13 cellular contexts compared by ENCODE assay signal in the genomic region with DNA sequence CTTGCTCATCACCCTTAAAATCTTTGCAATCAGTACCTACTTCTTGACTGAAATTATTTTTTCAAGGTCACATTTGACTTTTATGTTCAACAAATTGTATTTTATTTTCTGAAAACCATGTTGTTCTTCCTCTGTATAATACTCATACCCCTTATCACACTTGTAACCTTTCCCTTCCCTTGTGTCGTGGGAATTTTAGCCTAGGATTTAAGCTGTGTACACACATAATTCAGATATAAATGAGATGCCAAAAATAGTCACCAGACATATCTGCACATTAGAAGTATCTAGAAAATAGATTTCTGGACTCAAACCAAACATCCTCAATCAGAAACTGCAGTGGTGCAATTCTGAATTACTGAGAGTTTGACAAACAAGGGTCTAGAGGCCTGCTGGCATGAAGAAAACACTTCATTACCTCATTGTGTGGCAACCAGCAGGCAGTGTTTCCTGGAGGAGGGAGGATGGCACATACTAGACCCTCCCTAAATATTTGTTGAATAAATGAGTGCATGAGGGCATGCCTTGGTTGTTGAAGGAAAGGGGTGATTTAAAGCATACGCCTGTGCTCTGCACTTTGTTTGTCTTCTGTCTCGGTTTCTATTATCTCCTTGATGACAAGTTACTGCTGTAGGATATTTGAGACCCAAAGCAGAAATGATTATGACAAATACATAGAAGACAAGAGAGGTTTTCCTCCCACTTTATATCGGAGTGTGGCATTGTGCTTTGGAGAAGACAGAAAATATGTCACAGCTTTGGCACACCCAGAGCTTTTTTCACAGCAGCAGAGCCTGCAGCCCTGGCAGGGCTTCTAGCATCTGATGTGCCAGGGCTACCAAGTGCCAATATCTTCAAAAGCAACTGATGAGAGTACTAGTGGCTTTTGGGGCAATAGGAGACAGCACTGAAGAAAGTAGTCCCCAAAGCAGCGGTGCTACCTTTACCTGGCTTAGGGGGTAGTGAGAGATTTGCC.
A peak's percentile ranks its signal among the peaks of the same experiment; 100 is the strongest.
DNase-seq lines count a peak whose midpoint lies in the region; ATAC-seq and TF ChIP-seq lines count a peak whose summit lies in the region.
"Had no signal": no experiment of that assay in that cellular context is flagged by ENCODE, and none has a peak within 500 bp of the region (broad histone marks: within the 10 kb centered on the region; RNA-seq: fewer than 3 reads in every experiment).

No MANE protein-coding gene starts in this region.

- no peaks in the 10 kb centered on the region for H3K36me3 Mint-ChIP-seq in brain

- intact Hi-C loops in lower lobe of right lung (cut with DNase I) (no loop called here), upper lobe of right lung (cut with DNase I) (no loop called here)

- H3K4me1 ChIP-seq in SK-N-SH (ENCODE audit: control insufficient read depth in 1 of 2, insufficient read depth in 2 of 2, low read depth in 1 of 2, low read length in 1 of 2) (peaks cover 0 to 6% of the 10 kb centered on the region in 2 experiments; a peak in 2 of 4 replicates), lower lobe of right lung (no peaks in the 10 kb centered on the region), upper lobe of right lung (peaks cover 3% of the 10 kb centered on the region)
- H3K4me1 ChIP-seq: Caco-2, suprapubic skin had no signal

- POLR2A ChIA-PET in SK-N-SH (lab: Yijun Ruan, JAX): no interaction called here

- H3K27ac Mint-ChIP-seq in brain: peak overlapping the region; percentile 72 to 89 (median 76)

- no peak for TF ChIP-seq EP300 in SK-N-SH (IDR thresholded peaks at IDR 0.05; ENCODE audit: borderline replicate concordance in 1 of 2, low read depth in 1 of 2, low read length in 1 of 2)

- ATAC-seq in SK-N-SH treated with all-trans-retinoic acid at 6 μM for 48 hours: peak; percentile 83
- ATAC-seq in lower lobe of right lung: peak; percentile 85 to 89
- peak; percentile 90 for ATAC-seq in upper lobe of right lung

- no peak overlapping the region for H3K4me2 ChIP-seq in SK-N-SH

- TF ChIP-seq RAD21 in SK-N-SH (IDR thresholded peaks at IDR 0.05; ENCODE audit: low read length): no peak

- H3K4me3 Mint-ChIP-seq in brain: peak overlapping the region in 2 of 5 experiments; percentile 15 to 56

- H3K9me3 Mint-ChIP-seq in brain: peaks cover 0 to 3% (median 0%) of the 10 kb centered on the region in 5 experiments

- H3K9me3 ChIP-seq in SK-N-SH (no peaks in the 10 kb centered on the region), lower lobe of right lung (no peaks in the 10 kb centered on the region), upper lobe of right lung (no peaks in the 10 kb centered on the region)
- H3K9me3 ChIP-seq: Caco-2, neutrophil, suprapubic skin had no signal

- H3K36me3 ChIP-seq in SK-N-SH (replicated peaks in 1 of 2; ENCODE audit: control insufficient read depth in 1 of 2, insufficient read depth in 2 of 2, low read length in 1 of 2) (no peaks in the 10 kb centered on the region), lower lobe of right lung (no peaks in the 10 kb centered on the region), upper lobe of right lung (no peaks in the 10 kb centered on the region)
- H3K36me3 ChIP-seq: neutrophil, suprapubic skin had no signal

- peaks cover 11% of the 10 kb centered on the region for H3K27me3 Mint-ChIP-seq in brain

- no peaks in the 10 kb centered on the region for H3K79me2 ChIP-seq in SK-N-SH (ENCODE audit: insufficient read depth)

- H3K4me3 ChIP-seq in SK-N-SH (ENCODE audit: low read depth in 2 of 2, low read length in 1 of 2) (no peak overlapping the region), lower lobe of right lung (no peak overlapping the region), upper lobe of right lung (no peak overlapping the region)
- H3K4me3 ChIP-seq: suprapubic skin had no signal

- H4K20me1 ChIP-seq in SK-N-SH (ENCODE audit: insufficient read depth): no peaks in the 10 kb centered on the region

- H3F3A ChIP-seq in SK-N-SH (replicated peaks; ENCODE audit: insufficient read depth): no peaks in the 10 kb centered on the region

- H3K4me1 Mint-ChIP-seq in brain: peaks cover 82% of the 10 kb centered on the region

- H3K27ac ChIP-seq in SK-N-SH (ENCODE audit: low read depth in 2 of 2, low read length in 1 of 2) (no peak overlapping the region), lower lobe of right lung (no peak overlapping the region), upper lobe of right lung (no peak overlapping the region)
- H3K27ac ChIP-seq: neutrophil, suprapubic skin had no signal

- TF ChIP-seq CTCF in SK-N-SH (IDR thresholded peaks at IDR 0.05) (no peak), brain (conservative IDR thresholded peaks at IDR 0.05) (no peak), lower lobe of right lung (IDR thresholded peaks at IDR 0.05) (no peak), upper lobe of right lung (IDR thresholded peaks at IDR 0.05) (no peak)

- H2AFZ ChIP-seq in SK-N-SH (ENCODE audit: low read depth): no peak overlapping the region

- no peaks in the 10 kb centered on the region for H3K9me2 ChIP-seq in SK-N-SH

- H3K9ac ChIP-seq in SK-N-SH: no peak overlapping the region

- WGBS in SK-N-SH (ENCODE audit: low lambda C conversion rate): 71% methylated on average over 5 of the region's 5 CpGs

- no peak for DNase-seq in SK-N-SH
- no peak for DNase-seq in lower lobe of right lung
- no peak for DNase-seq in upper lobe of right lung
- DNase-seq in NCI-H774 (lab: John Stamatoyannopoulos, UW): no peak
- DNase-seq in activated gamma-delta T cell treated with Interleukin-2 at 50 U/mL for 16 hours: no peak
- no peak for DNase-seq in DMS79 (lab: John Stamatoyannopoulos, UW)
- DNase-seq: Caco-2, glutamatergic neuron, NCI-H524 had no signal

- H3K27me3 ChIP-seq in SK-N-SH (ENCODE audit: insufficient read depth): no peaks in the 10 kb centered on the region
- no peaks in the 10 kb centered on the region for H3K27me3 ChIP-seq in lower lobe of right lung (ENCODE audit: low read depth)
- H3K27me3 ChIP-seq in upper lobe of right lung: no peaks in the 10 kb centered on the region
- H3K27me3 ChIP-seq: neutrophil, suprapubic skin had no signal

- CTCF ChIA-PET in SK-N-SH (lab: Yijun Ruan, JAX): no interaction called here

TF ChIP-seq in SK-N-SH treated with all-trans-retinoic acid at 6 μM for 48 hours, 23 proteins besides CTCF, POLR2A, EP300 and RAD21 (continues in another document):
- TF ChIP-seq, protein P1, sequence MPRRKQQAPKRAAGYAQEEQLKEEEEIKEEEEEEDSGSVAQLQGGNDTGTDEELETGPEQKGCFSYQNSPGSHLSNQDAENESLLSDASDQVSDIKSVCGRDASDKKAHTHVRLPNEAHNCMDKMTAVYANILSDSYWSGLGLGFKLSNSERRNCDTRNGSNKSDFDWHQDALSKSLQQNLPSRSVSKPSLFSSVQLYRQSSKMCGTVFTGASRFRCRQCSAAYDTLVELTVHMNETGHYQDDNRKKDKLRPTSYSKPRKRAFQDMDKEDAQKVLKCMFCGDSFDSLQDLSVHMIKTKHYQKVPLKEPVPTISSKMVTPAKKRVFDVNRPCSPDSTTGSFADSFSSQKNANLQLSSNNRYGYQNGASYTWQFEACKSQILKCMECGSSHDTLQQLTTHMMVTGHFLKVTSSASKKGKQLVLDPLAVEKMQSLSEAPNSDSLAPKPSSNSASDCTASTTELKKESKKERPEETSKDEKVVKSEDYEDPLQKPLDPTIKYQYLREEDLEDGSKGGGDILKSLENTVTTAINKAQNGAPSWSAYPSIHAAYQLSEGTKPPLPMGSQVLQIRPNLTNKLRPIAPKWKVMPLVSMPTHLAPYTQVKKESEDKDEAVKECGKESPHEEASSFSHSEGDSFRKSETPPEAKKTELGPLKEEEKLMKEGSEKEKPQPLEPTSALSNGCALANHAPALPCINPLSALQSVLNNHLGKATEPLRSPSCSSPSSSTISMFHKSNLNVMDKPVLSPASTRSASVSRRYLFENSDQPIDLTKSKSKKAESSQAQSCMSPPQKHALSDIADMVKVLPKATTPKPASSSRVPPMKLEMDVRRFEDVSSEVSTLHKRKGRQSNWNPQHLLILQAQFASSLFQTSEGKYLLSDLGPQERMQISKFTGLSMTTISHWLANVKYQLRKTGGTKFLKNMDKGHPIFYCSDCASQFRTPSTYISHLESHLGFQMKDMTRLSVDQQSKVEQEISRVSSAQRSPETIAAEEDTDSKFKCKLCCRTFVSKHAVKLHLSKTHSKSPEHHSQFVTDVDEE (CRISPR knock-in tag; IDR thresholded peaks at IDR 0.05): no peak
- no peak for TF ChIP-seq ZFP3 (CRISPR knock-in tag; IDR thresholded peaks at IDR 0.05)
- TF ChIP-seq ZFP30 (CRISPR knock-in tag; IDR thresholded peaks at IDR 0.05): no peak
- TF ChIP-seq ZNF8 (CRISPR knock-in tag; IDR thresholded peaks at IDR 0.05): no peak
- TF ChIP-seq TCF4 (CRISPR knock-in tag; IDR thresholded peaks at IDR 0.05; ENCODE audit: borderline replicate concordance): no peak
- no peak for TF ChIP-seq ZC3H10 (CRISPR knock-in tag; IDR thresholded peaks at IDR 0.05)

TF ChIP-seq in SK-N-SH, 30 proteins besides CTCF, POLR2A, EP300 and RAD21 (continues in another document):
- TF ChIP-seq SIN3A (IDR thresholded peaks at IDR 0.05; ENCODE audit: borderline replicate concordance, low read depth, low read length): no peak
- TF ChIP-seq PBX3 (IDR thresholded peaks at IDR 0.05): no peak
- TF ChIP-seq MEF2A (IDR thresholded peaks at IDR 0.05; ENCODE audit: borderline replicate concordance, low read depth): no peak
- TF ChIP-seq RFX5 (IDR thresholded peaks at IDR 0.05; ENCODE audit: low read length): no peak
- no peak for TF ChIP-seq RXRA (IDR thresholded peaks at IDR 0.05; ENCODE audit: borderline replicate concordance, low read depth)
- no peak for TF ChIP-seq GATA2 (CRISPR knock-in tag; IDR thresholded peaks at IDR 0.05)
